In the genomic region with DNA sequence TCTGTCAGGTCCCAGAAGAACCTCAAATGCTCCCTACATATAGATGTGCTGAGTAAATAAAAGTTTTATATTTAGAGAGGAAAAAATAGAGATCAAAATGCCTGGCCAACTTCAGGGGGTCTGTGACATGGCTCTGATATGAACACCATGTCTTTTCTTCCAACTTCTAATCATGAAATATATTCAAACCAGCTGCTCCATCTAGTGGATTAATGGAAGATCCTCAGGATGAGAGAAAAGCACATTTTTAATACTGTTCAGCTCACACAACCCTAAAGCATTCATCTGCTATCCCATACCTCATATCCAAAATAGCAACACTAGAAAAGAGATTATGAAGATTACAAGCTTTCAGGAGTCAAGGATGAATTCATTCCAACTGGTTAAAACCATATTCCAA, we compare ENCODE assay signal across 8 cellular contexts. TPM values are rescaled to one million over a fixed set of nuclear protein-coding genes. Genes with fewer than 3 reads are reported as not detected.
DNase-seq lines count a peak whose midpoint lies in the region; ATAC-seq and TF ChIP-seq lines count a peak whose summit lies in the region.

No MANE protein-coding gene starts in this region.

- H3K27ac Mint-ChIP-seq in CD4-positive, alpha-beta T cell: peak overlapping the region; percentile 6
- H3K27ac Mint-ChIP-seq in Calu3 (ENCODE audit: unreplicated experiment): no peak overlapping the region

- H2AK9ac ChIP-seq in IMR-90 (replicated peaks; ENCODE audit: low read depth, low read length, poor library complexity): no peak overlapping the region

- H2AFZ ChIP-seq in IMR-90 (replicated peaks; ENCODE audit: low read length, poor library complexity): no peak overlapping the region

- H3K18ac ChIP-seq in IMR-90 (ENCODE audit: low read depth, low read length): no peak overlapping the region

- H3K36me3 ChIP-seq in IMR-90 (ENCODE audit: control insufficient read depth, insufficient read depth, low read length): no peaks in the 10 kb centered on the region
- H3K36me3 ChIP-seq in psoas muscle (ENCODE audit: insufficient read depth in 1 of 2, low read depth in 1 of 2): no peaks in the 10 kb centered on the region

- DNase-seq in CD4-positive, alpha-beta T cell: no peak
- peak; percentile 28 for DNase-seq in IMR-90
- DNase-seq in SW480 (ENCODE audit: low spot score): peak; percentile 69
- peak in 1 of 2 donors; percentile 48 for DNase-seq in foreskin fibroblast
- no peak for DNase-seq in psoas muscle
- DNase-seq in Calu3: no peak
- DNase-seq in mesenteric fat pad (ENCODE audit: low spot score): no peak
- no peak for DNase-seq in HK-2 (ENCODE audit: unreplicated experiment)

- H2BK15ac ChIP-seq in IMR-90 (ENCODE audit: low read depth, low read length): no peak overlapping the region

- no peak overlapping the region for H3K27ac ChIP-seq in CD4-positive, alpha-beta T cell (ENCODE audit: low read depth, low read length)
- H3K27ac ChIP-seq in IMR-90 (ENCODE audit: insufficient read depth, low read length): no peak overlapping the region
- no peak overlapping the region for H3K27ac ChIP-seq in psoas muscle

- H3K4ac ChIP-seq in IMR-90 (ENCODE audit: low read depth, low read length): no peak overlapping the region

- H3K9me3 Mint-ChIP-seq in CD4-positive, alpha-beta T cell: no peaks in the 10 kb centered on the region
- no peaks in the 10 kb centered on the region for H3K9me3 Mint-ChIP-seq in Calu3 (ENCODE audit: low read depth, unreplicated experiment)

- peaks cover 51% of the 10 kb centered on the region for H3K4me1 Mint-ChIP-seq in CD4-positive, alpha-beta T cell (ENCODE audit: low read depth)
- peaks cover 7% of the 10 kb centered on the region for H3K4me1 Mint-ChIP-seq in Calu3 (ENCODE audit: low read depth, unreplicated experiment)

- H4K91ac ChIP-seq in IMR-90 (ENCODE audit: insufficient read depth, low read depth, low read length): no peak overlapping the region

- H3K4me3 ChIP-seq in IMR-90 (ENCODE audit: insufficient read depth, low read depth, low read length) (no peak overlapping the region), foreskin fibroblast (ENCODE audit: low read depth in 1 of 2, low read length in 2 of 2) (no peak overlapping the region), psoas muscle (no peak overlapping the region)

- no peak overlapping the region for H3K9ac ChIP-seq in IMR-90 (ENCODE audit: low read depth, low read length)

- no peaks in the 10 kb centered on the region for H3K27me3 ChIP-seq in CD4-positive, alpha-beta T cell (ENCODE audit: control insufficient read depth, insufficient read depth, low read length)
- H3K27me3 ChIP-seq in IMR-90 (ENCODE audit: control insufficient read depth, insufficient read depth, low read length) (no peaks in the 10 kb centered on the region), psoas muscle (ENCODE audit: insufficient read depth in 3 of 3, low read length in 2 of 3) (no peaks in the 10 kb centered on the region)

- no peak overlapping the region for H2AK5ac ChIP-seq in IMR-90 (ENCODE audit: low read depth, low read length)

- no peaks in the 10 kb centered on the region for H3K79me1 ChIP-seq in IMR-90 (ENCODE audit: low read depth in 1 of 2, low read length in 2 of 2)

- intact Hi-C loops in CD4-positive, alpha-beta T cell (cut with DNase I, micrococcal nuclease): loop anchor here (1.0 to 10.0 kb wide), 7 partner anchors 37 to 193 kb away; no protein-coding TSS in a partner anchor
- intact Hi-C loops in IMR-90 (cut with micrococcal nuclease) (loop anchor here (1.0 kb wide), 1 partner anchor 194 kb away; no protein-coding TSS in a partner anchor), psoas muscle (cut with DNase I) (loop anchor here (5.0 to 10.0 kb wide), 4 partner anchors 57 to 199 kb away; a partner anchor contains a TSS), Calu3 (cut with micrococcal nuclease; ENCODE audit: unreplicated experiment) (loop anchor here (5.0 to 10.0 kb wide), 3 partner anchors 57 to 192 kb away; a partner anchor contains a TSS)

- H3K23ac ChIP-seq in IMR-90 (ENCODE audit: low read depth, low read length): no peak overlapping the region

- POLR2A ChIA-PET in CD4-positive, alpha-beta T cell (lab: Charles Lee): interaction anchor here (0.9 to 1.4 kb wide), 2 partner anchors 13 to 53 kb away, joined by 4 to 5 read pairs; no protein-coding TSS in a partner anchor
- POLR2A ChIA-PET in IMR-90 (lab: Charles Lee; ENCODE audit: unreplicated experiment): no interaction called here

- peaks cover 23% of the 10 kb centered on the region for H3K36me3 Mint-ChIP-seq in CD4-positive, alpha-beta T cell (ENCODE audit: low read depth)
- no peaks in the 10 kb centered on the region for H3K36me3 Mint-ChIP-seq in Calu3 (ENCODE audit: insufficient read depth, unreplicated experiment)

- dilution Hi-C loops in IMR-90 (cut with HindIII; ENCODE audit: low sequenced_read_pairs, unreplicated experiment): no loop called here

- H3K4me2 ChIP-seq in IMR-90 (ENCODE audit: low read depth, low read length): no peak overlapping the region

- no peak overlapping the region for H2BK20ac ChIP-seq in IMR-90 (ENCODE audit: low read depth, low read length)

- TF ChIP-seq RAD21 in IMR-90 (IDR thresholded peaks at IDR 0.05; ENCODE audit: low read length): peak; percentile 59

- H3K9me3 ChIP-seq in CD4-positive, alpha-beta T cell (ENCODE audit: control insufficient read depth, low read length): no peaks in the 10 kb centered on the region
- H3K9me3 ChIP-seq in IMR-90 (ENCODE audit: control insufficient read depth, insufficient read depth, low read length) (peaks cover 2% of the 10 kb centered on the region), psoas muscle (no peaks in the 10 kb centered on the region)

- H4K20me1 ChIP-seq in IMR-90 (ENCODE audit: insufficient read depth, low read length): no peaks in the 10 kb centered on the region; the same call in 1 of the 2 replicates

- in situ Hi-C loops in IMR-90 (cut with MboI; ENCODE audit: low sequenced_read_pairs): loop anchor here (25.0 kb wide), 1 partner anchor 597 kb away; no protein-coding TSS in a partner anchor

- no peak overlapping the region for H4K5ac ChIP-seq in IMR-90 (ENCODE audit: low read depth, low read length)

- H4K8ac ChIP-seq in IMR-90 (ENCODE audit: low read depth in 2 of 2, low read length in 2 of 2): no peak overlapping the region

- H3K9me1 ChIP-seq in IMR-90 (ENCODE audit: insufficient read depth, low read length): no peaks in the 10 kb centered on the region

- ATAC-seq in CD4-positive, alpha-beta T cell (ENCODE audit: poor library complexity): peak; percentile 70
- ATAC-seq in IMR-90 (ENCODE audit: low read depth) (peak; percentile 80), psoas muscle (peak in 2 of 4 donors; percentile 45 to 63)

- TF ChIP-seq CTCF in CD4-positive, alpha-beta T cell (IDR thresholded peaks at IDR 0.05): peak; percentile 58
- TF ChIP-seq CTCF in IMR-90 (conservative IDR thresholded peaks at IDR 0.05; ENCODE audit: low read depth, low read length) (peak; percentile 65), foreskin fibroblast (IDR thresholded peaks at IDR 0.05; ENCODE audit: low read depth, low read length) (peak; percentile 52), psoas muscle (IDR thresholded peaks at IDR 0.05) (peak; percentile 54), Calu3 (IDR thresholded peaks at IDR 0.05; ENCODE audit: unreplicated experiment) (no peak)

- no peak overlapping the region for H3K4me3 Mint-ChIP-seq in CD4-positive, alpha-beta T cell
- H3K4me3 Mint-ChIP-seq in Calu3 (ENCODE audit: low read depth, unreplicated experiment): no peak overlapping the region

- TF ChIP-seq POLR2A in IMR-90 (IDR thresholded peaks at IDR 0.05; ENCODE audit: low read depth, low read length): no peak

- no peaks in the 10 kb centered on the region for H3K27me3 Mint-ChIP-seq in CD4-positive, alpha-beta T cell
- H3K27me3 Mint-ChIP-seq in Calu3 (ENCODE audit: unreplicated experiment): no peaks in the 10 kb centered on the region

- no TSS peak for BruUV-seq in IMR-90 (replicated peaks; lab: Mats Ljungman, UMichigan)
- no TSS peak for BruUV-seq in Calu3 (replicated peaks; lab: Mats Ljungman, UMichigan)

- no peak overlapping the region for H3K56ac ChIP-seq in IMR-90 (ENCODE audit: extremely low read depth, insufficient read depth, low read length)

- no peak overlapping the region for H2BK120ac ChIP-seq in IMR-90 (ENCODE audit: low read depth, low read length)

- H2BK5ac ChIP-seq in IMR-90 (ENCODE audit: low read depth, low read length, poor library complexity, severe bottlenecking): no peak overlapping the region

- CTCF ChIA-PET in CD4-positive, alpha-beta T cell (lab: Charles Lee): interaction anchor here (1.0 to 3.2 kb wide), 7 partner anchors 10 to 192 kb away, joined by 3 to 13 read pairs (median 4); no protein-coding TSS in a partner anchor
- CTCF ChIA-PET in IMR-90 (lab: Yijun Ruan, JAX) (interaction anchor here (0.6 to 1.5 kb wide), 8 partner anchors 12 to 488 kb away, joined by 3 to 9 read pairs (median 6); no protein-coding TSS in a partner anchor), Calu3 (lab: Charles Lee) (interaction anchor here (0.7 to 1.1 kb wide), 2 partner anchors 145 to 232 kb away, joined by 3 read pairs; no protein-coding TSS in a partner anchor)

- H3K4me1 ChIP-seq in IMR-90 (ENCODE audit: control insufficient read depth, insufficient read depth, low read length) (no peaks in the 10 kb centered on the region), psoas muscle (no peaks in the 10 kb centered on the region)

- no peak overlapping the region for H3K14ac ChIP-seq in IMR-90 (replicated peaks; ENCODE audit: low read depth, low read length)

TF ChIP-seq in IMR-90, 13 proteins besides CTCF, POLR2A, EP300 and RAD21:
- no peak for TF ChIP-seq MAFK (IDR thresholded peaks at IDR 0.05; ENCODE audit: low read depth, low read length)
- peak; percentile 59 for TF ChIP-seq SMC3 (IDR thresholded peaks at IDR 0.05; ENCODE audit: low read depth, low read length)
- no peak for TF ChIP-seq NFE2L2 (IDR thresholded peaks at IDR 0.05; ENCODE audit: low read depth, low read length)
- TF ChIP-seq RFX5 (IDR thresholded peaks at IDR 0.05; ENCODE audit: low read depth, low read length): no peak
- no peak for TF ChIP-seq MAZ (IDR thresholded peaks at IDR 0.05; ENCODE audit: borderline replicate concordance, low read depth, low read length)
- no peak for TF ChIP-seq CHD1 (IDR thresholded peaks at IDR 0.05; ENCODE audit: low read depth, low read length)

RNA-seq across cellular contexts. Expression of a gene that starts 56.0 kb away (rescaled TPM):
- 10 to 100 TPM; 76.3 to 79.3 TPM for total RNA-seq in CD4-positive, alpha-beta T cell
- total RNA-seq in IMR-90 (2012; rRNA removed) (7.2 and 9.7 TPM in 2 replicates), psoas muscle (10 to 100 TPM; 14.8 to 39.5 (median 28.5) TPM), Calu3 (2022) (21.1 and 26.2 TPM in 2 replicates), mesenteric fat pad (127 TPM)
- polyA plus RNA-seq in IMR-90 (2012; rRNA removed) (4.8 and 6.4 TPM in 2 replicates), psoas muscle (10 to 100 TPM; 13.8 to 26.3 (median 14.6) TPM)
- 2.7 and 3.8 TPM in 2 replicates for polyA plus RNA-seq in IMR-90 (2012; cell fraction: cytosol; rRNA removed)
- 5.8 and 10.6 TPM in 2 replicates for polyA plus RNA-seq in IMR-90 (2012; cell fraction: nucleus; rRNA removed; ENCODE audit: low replicate concordance)

Comparison
In these comparisons a context has a peak if more than half of its experiments do, and no peak if none do; other contexts are left out.
1. DNase-seq: peak in IMR-90 (single experiment) and SW480 (single experiment); none in CD4-positive, alpha-beta T cell (0 of 10), psoas muscle (0 of 2), Calu3 (single experiment), mesenteric fat pad (single experiment) and HK-2 (single experiment).